ENCODE assay signal across 14 cellular contexts in the genomic region with DNA sequence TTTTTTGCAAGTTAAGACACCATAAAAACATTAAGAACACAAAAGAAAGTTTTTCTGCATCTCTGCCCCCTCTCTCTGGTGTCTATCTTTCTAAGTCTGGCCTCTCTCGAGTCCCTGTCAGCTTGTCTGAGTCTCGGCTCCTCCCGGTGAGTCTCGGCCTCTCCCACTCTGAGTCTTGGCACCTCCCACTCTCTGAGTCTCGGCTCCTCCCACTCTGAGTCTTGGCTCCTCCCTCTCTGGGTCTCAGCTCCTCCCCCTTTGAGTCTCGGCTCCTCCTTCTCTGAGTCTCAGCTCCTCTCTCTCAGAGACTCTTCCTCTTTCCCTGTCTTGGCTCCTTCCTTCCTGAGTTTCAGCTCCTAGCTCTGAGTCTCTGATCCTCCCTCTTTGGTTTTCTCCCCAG.
A peak's percentile ranks its signal among the peaks of the same experiment; 100 is the strongest.
DNase-seq lines count a peak whose midpoint lies in the region; ATAC-seq and TF ChIP-seq lines count a peak whose summit lies in the region.
"Had no signal": no experiment of that assay in that cellular context is flagged by ENCODE, and none has a peak within 500 bp of the region (broad histone marks: within the 10 kb centered on the region; RNA-seq: fewer than 3 reads in every experiment).

No MANE protein-coding gene starts in this region.

- H3K27ac ChIP-seq in thyroid gland (no peak overlapping the region), stomach (no peak overlapping the region)
- H3K27ac ChIP-seq: colonic mucosa had no signal

- ATAC-seq in activated CD4-positive, alpha-beta T cell treated with anti-CD3 and anti-CD28 coated beads for 36 hours, result peak; percentile 83
- no peak for ATAC-seq in HG03442 (IDR thresholded peaks at IDR 0.05; ENCODE audit: unreplicated experiment)
- ATAC-seq: activated naive CD8-positive, alpha-beta T cell treated with anti-CD3 and anti-CD28 coated beads, Interleukin-2, amount 50 U/mL, for 24 hours had no signal

- TF ChIP-seq EP300 in stomach (IDR thresholded peaks at IDR 0.05), result no peak

- peak overlapping the region; percentile 77 for H3K9ac ChIP-seq in adipocyte (ENCODE audit: low read length)

- TF ChIP-seq CTCF in osteocyte (IDR thresholded peaks at IDR 0.05) (no peak), thyroid gland (IDR thresholded peaks at IDR 0.05) (no peak), stomach (IDR thresholded peaks at IDR 0.05) (no peak)

- no peaks in the 10 kb centered on the region for H3K36me3 Mint-ChIP-seq in activated CD4-positive, alpha-beta T cell treated with anti-CD3 and anti-CD28 coated beads for 36 hours (ENCODE audit: low read depth)
- no peaks in the 10 kb centered on the region for H3K36me3 Mint-ChIP-seq in activated CD4-positive, alpha-beta T cell treated with anti-CD3 and anti-CD28 coated beads, Interleukin-2, amount 10 ng/mL, durations not matched to agents 24 days and 14 days (ENCODE audit: low read depth)
- H3K36me3 Mint-ChIP-seq in osteocyte (ENCODE audit: unreplicated experiment), result no peaks in the 10 kb centered on the region

- no peak overlapping the region for H3K4me3 ChIP-seq in adipocyte (ENCODE audit: low read length)
- no peak overlapping the region for H3K4me3 ChIP-seq in thyroid gland (replicated peaks in 1 of 3)
- H3K4me3 ChIP-seq in stomach, result no peak overlapping the region
- H3K4me3 ChIP-seq: colonic mucosa, tibial nerve had no signal

- intact Hi-C loops in activated CD4-positive, alpha-beta T cell treated with anti-CD3 and anti-CD28 coated beads for 36 hours (cut with DNase I, micrococcal nuclease), result no loop called here
- intact Hi-C loops in activated CD4-positive, alpha-beta T cell treated with anti-CD3 and anti-CD28 coated beads, Interleukin-2, amount 10 ng/mL, durations not matched to agents 24 days and 14 days (cut with micrococcal nuclease), result no loop called here
- intact Hi-C loops in thyroid gland (cut with DNase I) (no loop called here), stomach (cut with DNase I; ENCODE audit: low total_unique reads) (no loop called here)

- H3K9me3 Mint-ChIP-seq in activated CD4-positive, alpha-beta T cell treated with anti-CD3 and anti-CD28 coated beads for 36 hours (ENCODE audit: low read depth), result no peaks in the 10 kb centered on the region
- no peaks in the 10 kb centered on the region for H3K9me3 Mint-ChIP-seq in activated CD4-positive, alpha-beta T cell treated with anti-CD3 and anti-CD28 coated beads, Interleukin-2, amount 10 ng/mL, durations not matched to agents 24 days and 14 days
- H3K9me3 Mint-ChIP-seq in osteocyte (ENCODE audit: unreplicated experiment), result no peaks in the 10 kb centered on the region
- H3K9me3 Mint-ChIP-seq: activated naive CD8-positive, alpha-beta T cell treated with anti-CD3 and anti-CD28 coated beads, Interleukin-2, amount 50 U/mL, for 24 hours; nephron progenitor cell had no signal

- CTCF ChIA-PET in activated CD4-positive, alpha-beta T cell treated with anti-CD3 and anti-CD28 coated beads for 36 hours (lab: Charles Lee), result interaction anchor here (0.7 kb wide), 1 partner anchor 94 kb away, joined by 3 read pairs; no protein-coding TSS in a partner anchor

- H3K4me3 Mint-ChIP-seq in activated CD4-positive, alpha-beta T cell treated with anti-CD3 and anti-CD28 coated beads for 36 hours, result no peak overlapping the region
- H3K4me3 Mint-ChIP-seq in activated CD4-positive, alpha-beta T cell treated with anti-CD3 and anti-CD28 coated beads, Interleukin-2, amount 10 ng/mL, durations not matched to agents 24 days and 14 days, result no peak overlapping the region
- no peak overlapping the region for H3K4me3 Mint-ChIP-seq in osteocyte (ENCODE audit: unreplicated experiment)
- H3K4me3 Mint-ChIP-seq: activated naive CD8-positive, alpha-beta T cell treated with anti-CD3 and anti-CD28 coated beads, Interleukin-2, amount 50 U/mL, for 24 hours; nephron progenitor cell had no signal

- H3K27me3 ChIP-seq in adipocyte (replicated peaks; ENCODE audit: control insufficient read depth, insufficient read depth, low read length) (no peaks in the 10 kb centered on the region), thyroid gland (no peaks in the 10 kb centered on the region), stomach (no peaks in the 10 kb centered on the region)
- H3K27me3 ChIP-seq: colonic mucosa, tibial nerve had no signal

- H3K27me3 Mint-ChIP-seq in activated CD4-positive, alpha-beta T cell treated with anti-CD3 and anti-CD28 coated beads for 36 hours, result peaks cover 15% of the 10 kb centered on the region
- peaks cover 7% of the 10 kb centered on the region for H3K27me3 Mint-ChIP-seq in activated CD4-positive, alpha-beta T cell treated with anti-CD3 and anti-CD28 coated beads, Interleukin-2, amount 10 ng/mL, durations not matched to agents 24 days and 14 days
- H3K27me3 Mint-ChIP-seq in osteocyte (ENCODE audit: unreplicated experiment), result peaks cover 14% of the 10 kb centered on the region

- TF ChIP-seq POLR2A in thyroid gland (IDR thresholded peaks at IDR 0.05) (no peak), stomach (IDR thresholded peaks at IDR 0.05) (no peak)

- H3K4me1 ChIP-seq in adipocyte (ENCODE audit: control insufficient read depth, insufficient read depth, low read length) (peaks cover 69% of the 10 kb centered on the region), thyroid gland (peaks cover 15 to 25% of the 10 kb centered on the region in 2 donors), stomach (peaks cover under 1 to 11% (median 6%) of the 10 kb centered on the region in 4 donors)
- H3K4me1 ChIP-seq: colonic mucosa had no signal

- no peak overlapping the region for H3K27ac Mint-ChIP-seq in activated CD4-positive, alpha-beta T cell treated with anti-CD3 and anti-CD28 coated beads for 36 hours
- H3K27ac Mint-ChIP-seq in activated CD4-positive, alpha-beta T cell treated with anti-CD3 and anti-CD28 coated beads, Interleukin-2, amount 10 ng/mL, durations not matched to agents 24 days and 14 days, result no peak overlapping the region
- H3K27ac Mint-ChIP-seq in osteocyte (ENCODE audit: unreplicated experiment), result no peak overlapping the region
- H3K27ac Mint-ChIP-seq: activated naive CD8-positive, alpha-beta T cell treated with anti-CD3 and anti-CD28 coated beads, Interleukin-2, amount 50 U/mL, for 24 hours; nephron progenitor cell had no signal

- no peaks in the 10 kb centered on the region for H3K4me1 Mint-ChIP-seq in activated CD4-positive, alpha-beta T cell treated with anti-CD3 and anti-CD28 coated beads for 36 hours
- H3K4me1 Mint-ChIP-seq in activated CD4-positive, alpha-beta T cell treated with anti-CD3 and anti-CD28 coated beads, Interleukin-2, amount 10 ng/mL, durations not matched to agents 24 days and 14 days, result no peaks in the 10 kb centered on the region
- H3K4me1 Mint-ChIP-seq in osteocyte (ENCODE audit: unreplicated experiment), result peaks cover 27% of the 10 kb centered on the region
- H3K4me1 Mint-ChIP-seq: activated naive CD8-positive, alpha-beta T cell treated with anti-CD3 and anti-CD28 coated beads, Interleukin-2, amount 50 U/mL, for 24 hours had no signal

- WGBS in thyroid gland, 2 donors, result 73 to 79% methylated on average over 6 of the region's 6 CpGs
- 71 to 81% (median 74%) methylated on average over 6 of the region's 6 CpGs for WGBS in stomach, 5 donors

- POLR2A ChIA-PET in activated CD4-positive, alpha-beta T cell treated with anti-CD3 and anti-CD28 coated beads for 36 hours (lab: Charles Lee), result no interaction called here

- DNase-seq in activated CD4-positive, alpha-beta T cell treated with anti-CD3 and anti-CD28 coated beads for 36 hours, result peak; percentile 37
- DNase-seq in activated CD4-positive, alpha-beta T cell treated with anti-CD3 and anti-CD28 coated beads, Interleukin-2, amount 10 ng/mL, durations not matched to agents 24 days and 14 days, result no peak
- peak; percentile 14 for DNase-seq in LoVo (ENCODE audit: low spot score)
- DNase-seq in adipocyte (ENCODE audit: low read depth), result no peak
- peak; percentile 46 for DNase-seq in osteocyte (ENCODE audit: extremely low spot score, unreplicated experiment)
- no peak for DNase-seq in thyroid gland
- no peak for DNase-seq in stomach
- DNase-seq: activated naive CD8-positive, alpha-beta T cell treated with anti-CD3 and anti-CD28 coated beads, Interleukin-2, amount 50 U/mL, for 24 hours; colonic mucosa; GDM1; NCI-H2029 treated with DMSO at 0.1 percent for 48 hours; nephron progenitor cell had no signal

- H3K9me3 ChIP-seq in adipocyte (ENCODE audit: control insufficient read depth, low read length) (no peaks in the 10 kb centered on the region), thyroid gland (no peaks in the 10 kb centered on the region), stomach (no peaks in the 10 kb centered on the region)
- H3K9me3 ChIP-seq: colonic mucosa, tibial nerve had no signal

- no peaks in the 10 kb centered on the region for H3K36me3 ChIP-seq in adipocyte (ENCODE audit: control insufficient read depth, insufficient read depth, low read length, severe bottlenecking)
- no peaks in the 10 kb centered on the region for H3K36me3 ChIP-seq in thyroid gland
- no peaks in the 10 kb centered on the region for H3K36me3 ChIP-seq in stomach
- H3K36me3 ChIP-seq: colonic mucosa, tibial nerve had no signal

Comparison
In these comparisons a context has a peak if more than half of its experiments do, and no peak if none do; other contexts are left out.
1. DNase-seq: peak in activated CD4-positive, alpha-beta T cell treated with anti-CD3 and anti-CD28 coated beads for 36 hours (single experiment), LoVo (single experiment) and osteocyte (single experiment); none in activated CD4-positive, alpha-beta T cell treated with anti-CD3 and anti-CD28 coated beads, Interleukin-2, amount 10 ng/mL, durations not matched to agents 24 days and 14 days (single experiment), adipocyte (single experiment), thyroid gland (0 of 2) and stomach (single experiment).